Comparison of ENCODE assay signal across 26 cellular contexts in the genomic region with DNA sequence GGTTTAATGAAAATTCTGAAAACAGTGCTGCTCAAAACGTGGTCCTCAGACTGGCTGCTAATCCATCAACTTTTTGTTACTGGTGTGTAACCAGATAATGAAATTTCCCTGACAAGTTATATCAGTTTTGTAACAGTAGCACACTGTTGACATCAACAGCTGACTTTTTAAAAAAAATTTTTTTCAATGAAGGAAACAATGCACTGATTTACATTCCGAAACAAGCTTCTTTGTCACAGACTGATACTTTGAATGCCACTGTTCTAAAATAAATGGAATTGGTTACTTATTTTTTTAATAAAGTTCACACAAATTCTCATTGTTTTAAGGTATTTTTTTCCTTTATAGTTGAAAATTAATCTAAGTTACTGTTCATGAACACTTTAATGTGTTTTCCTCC.
"Had no signal": no experiment of that assay in that cellular context is flagged by ENCODE, and none has a peak within 500 bp of the region (broad histone marks: within the 10 kb centered on the region; RNA-seq: fewer than 3 reads in every experiment).

No MANE protein-coding gene starts in this region.

- H3K4me3 Mint-ChIP-seq: activated CD8-positive, alpha-beta T cell treated with anti-CD3 and anti-CD28 coated beads, Interleukin-2, amount 10 ng/mL, durations not matched to agents 7 days and 5 days; activated naive CD8-positive, alpha-beta T cell treated with anti-CD3 and anti-CD28 coated beads, Interleukin-2, amount 10 ng/mL, durations not matched to agents 7 days and 5 days; activated T-helper 17 cell treated with anti-CD3 and anti-CD28 coated beads, Interleukin-2, amount 50 U/mL, for 72 hours; brain; effector memory CD8-positive, alpha-beta T cell; nephron; stimulated activated memory B cell treated with anti-CD40 and anti-IgM and Interleukin-4, amounts not matched to agents 10 μg/mL and 1 μg/mL and 100 μg/mL, for 72 hours had no signal

- H3K4me1 Mint-ChIP-seq: activated naive CD8-positive, alpha-beta T cell treated with anti-CD3 and anti-CD28 coated beads, Interleukin-2, amount 10 ng/mL, durations not matched to agents 7 days and 5 days; activated T-helper 17 cell treated with anti-CD3 and anti-CD28 coated beads, Interleukin-2, amount 50 U/mL, for 72 hours; brain; nephron; stimulated activated memory B cell treated with anti-CD40 and anti-IgM and Interleukin-4, amounts not matched to agents 10 μg/mL and 1 μg/mL and 100 μg/mL, for 72 hours had no signal

- ATAC-seq: activated CD8-positive, alpha-beta T cell treated with anti-CD3 and anti-CD28 coated beads, Interleukin-2, amount 10 ng/mL, durations not matched to agents 7 days and 5 days; activated T-helper 17 cell treated with anti-CD3 and anti-CD28 coated beads, Interleukin-2, amount 50 U/mL, for 72 hours; effector memory CD8-positive, alpha-beta T cell; gastroesophageal sphincter; heart left ventricle; left lobe of liver; lower lobe of right lung; sciatic nerve; stimulated activated memory B cell treated with anti-CD40 and anti-IgM and Interleukin-4, amounts not matched to agents 10 μg/mL and 1 μg/mL and 100 μg/mL, for 72 hours had no signal

- H3K27ac Mint-ChIP-seq: activated CD8-positive, alpha-beta T cell treated with anti-CD3 and anti-CD28 coated beads, Interleukin-2, amount 10 ng/mL, durations not matched to agents 7 days and 5 days; activated naive CD8-positive, alpha-beta T cell treated with anti-CD3 and anti-CD28 coated beads, Interleukin-2, amount 10 ng/mL, durations not matched to agents 7 days and 5 days; activated T-helper 17 cell treated with anti-CD3 and anti-CD28 coated beads, Interleukin-2, amount 50 U/mL, for 72 hours; brain; nephron; stimulated activated memory B cell treated with anti-CD40 and anti-IgM and Interleukin-4, amounts not matched to agents 10 μg/mL and 1 μg/mL and 100 μg/mL, for 72 hours had no signal

- H3K9me3 Mint-ChIP-seq: activated naive CD8-positive, alpha-beta T cell treated with anti-CD3 and anti-CD28 coated beads, Interleukin-2, amount 10 ng/mL, durations not matched to agents 7 days and 5 days; activated T-helper 17 cell treated with anti-CD3 and anti-CD28 coated beads, Interleukin-2, amount 50 U/mL, for 72 hours; brain; effector memory CD8-positive, alpha-beta T cell; nephron; stimulated activated memory B cell treated with anti-CD40 and anti-IgM and Interleukin-4, amounts not matched to agents 10 μg/mL and 1 μg/mL and 100 μg/mL, for 72 hours had no signal

- H3K27ac ChIP-seq: esophagus muscularis mucosa, gastroesophageal sphincter, heart left ventricle, lower lobe of right lung, SJCRH30, stomach, upper lobe of left lung had no signal

- FAIRE-seq: keratinocyte, TTC549 had no signal

- H3K27me3 Mint-ChIP-seq: activated naive CD8-positive, alpha-beta T cell treated with anti-CD3 and anti-CD28 coated beads, Interleukin-2, amount 10 ng/mL, durations not matched to agents 7 days and 5 days; activated T-helper 17 cell treated with anti-CD3 and anti-CD28 coated beads, Interleukin-2, amount 50 U/mL, for 72 hours; brain; effector memory CD8-positive, alpha-beta T cell; stimulated activated memory B cell treated with anti-CD40 and anti-IgM and Interleukin-4, amounts not matched to agents 10 μg/mL and 1 μg/mL and 100 μg/mL, for 72 hours had no signal

- DNase-seq: activated CD4-positive, alpha-beta T cell treated with anti-CD3 and anti-CD28 coated beads for 1 hour; activated CD4-positive, alpha-beta T cell treated with anti-CD3 and anti-CD28 coated beads, Interleukin-2, amount 50 U/mL, for 1 hour; activated CD8-positive, alpha-beta T cell treated with anti-CD3 and anti-CD28 coated beads, Interleukin-2, amount 10 ng/mL, durations not matched to agents 7 days and 5 days; activated naive CD4-positive, alpha-beta T cell treated with Interleukin-2 at 50 U/mL for 16 hours; activated naive CD8-positive, alpha-beta T cell treated with anti-CD3 and anti-CD28 coated beads, Interleukin-2, amount 10 ng/mL, durations not matched to agents 7 days and 5 days; activated T-cell treated with anti-CD3 and anti-CD28 coated beads, Interleukin-2, amount 50 U/mL, for 1 hour; effector memory CD8-positive, alpha-beta T cell; heart left ventricle; lower lobe of right lung; nucleus accumbens; posterior cingulate gyrus; SJCRH30; stimulated activated CD4-positive, alpha-beta T cell treated with anti-CD3 and anti-CD28 coated beads, Interleukin-15, amount 100 ng/mL, for 24 hours; stomach; T-helper 1 cell; upper lobe of left lung had no signal
